19 cellular contexts compared by ENCODE assay signal in genomic region chr2:21924640-21925285, GRCh38.
DNase-seq lines count a peak whose midpoint lies in the region; ATAC-seq, FAIRE-seq and TF ChIP-seq lines count a peak whose summit lies in the region.
"Had no signal": no experiment of that assay in that cellular context is flagged by ENCODE, and none has a peak within 500 bp of the region (broad histone marks: within the 10 kb centered on the region; RNA-seq: fewer than 3 reads in every experiment).

No MANE protein-coding gene starts in this region.

- no peaks in the 10 kb centered on the region for H3K27me3 Mint-ChIP-seq in activated CD4-positive, alpha-beta memory T cell treated with anti-CD3 and anti-CD28 coated beads for 36 hours
- H3K27me3 Mint-ChIP-seq: activated naive CD4-positive, alpha-beta T cell treated with anti-CD3 and anti-CD28 coated beads, Interleukin-2, amount 10 ng/mL, durations not matched to agents 7 days and 5 days had no signal

- 13% methylated on average over 2 of the region's 2 CpGs for WGBS in A549 (ENCODE audit: missing lambda C conversion rate)

- H3K4me1 Mint-ChIP-seq in stimulated activated effector memory CD8-positive, alpha-beta T cell treated with anti-CD3 and anti-CD28 coated beads, Interleukin-12 subunit alpha, Interleukin-12 subunit beta, amount 100 ng/mL, for 72 hours: no peaks in the 10 kb centered on the region
- no peaks in the 10 kb centered on the region for H3K4me1 Mint-ChIP-seq in activated CD4-positive, alpha-beta memory T cell treated with anti-CD3 and anti-CD28 coated beads for 36 hours (ENCODE audit: low read depth)
- H3K4me1 Mint-ChIP-seq: activated naive CD4-positive, alpha-beta T cell treated with anti-CD3 and anti-CD28 coated beads, Interleukin-2, amount 10 ng/mL, durations not matched to agents 7 days and 5 days had no signal

- no peaks in the 10 kb centered on the region for H3K4me1 ChIP-seq in A549
- H3K4me1 ChIP-seq: thyroid gland had no signal

- no peak overlapping the region for H3K27ac ChIP-seq in A549
- H3K27ac ChIP-seq: cardiac muscle cell, epithelial cell of prostate, hepatocyte, KMS-11, skin epidermis, thyroid gland had no signal

- no peak overlapping the region for H3K4me2 ChIP-seq in A549
- H3K4me2 ChIP-seq: hepatocyte, KMS-11 had no signal

- CTCF ChIA-PET in A549 (lab: Yijun Ruan, JAX): no interaction called here
- CTCF ChIA-PET in activated CD4-positive, alpha-beta memory T cell treated with anti-CD3 and anti-CD28 coated beads for 36 hours (lab: Charles Lee): no interaction called here

- DNase-seq in A549 (ENCODE audit: low read depth in 1 of 2, low spot score in 1 of 2): no peak
- no peak for DNase-seq in stimulated activated effector memory CD8-positive, alpha-beta T cell treated with anti-CD3 and anti-CD28 coated beads, Interleukin-12 subunit alpha, Interleukin-12 subunit beta, amount 100 ng/mL, for 72 hours (ENCODE audit: low spot score in 2 of 2)
- DNase-seq in activated CD4-positive, alpha-beta memory T cell treated with anti-CD3 and anti-CD28 coated beads for 36 hours: no peak
- no peak for DNase-seq in activated CD4-positive, alpha-beta T cell treated with anti-CD3 and anti-CD28 coated beads for 1 hour
- DNase-seq: activated naive CD4-positive, alpha-beta T cell treated with anti-CD3 and anti-CD28 coated beads, Interleukin-2, amount 10 ng/mL, durations not matched to agents 7 days and 5 days; Calu3; NCI-H2081 treated with DMSO at 0.1 percent for 48 hours; thyroid gland had no signal

- H3K4me3 Mint-ChIP-seq in stimulated activated effector memory CD8-positive, alpha-beta T cell treated with anti-CD3 and anti-CD28 coated beads, Interleukin-12 subunit alpha, Interleukin-12 subunit beta, amount 100 ng/mL, for 72 hours: no peak overlapping the region
- H3K4me3 Mint-ChIP-seq in activated CD4-positive, alpha-beta memory T cell treated with anti-CD3 and anti-CD28 coated beads for 36 hours: no peak overlapping the region
- H3K4me3 Mint-ChIP-seq: activated naive CD4-positive, alpha-beta T cell treated with anti-CD3 and anti-CD28 coated beads, Interleukin-2, amount 10 ng/mL, durations not matched to agents 7 days and 5 days had no signal

- H3K9me3 ChIP-seq in A549: peaks cover 9% of the 10 kb centered on the region; the same call in 2 of the 3 replicates
- H3K9me3 ChIP-seq: thyroid gland had no signal

- POLR2A ChIA-PET in A549 (lab: Yijun Ruan, JAX): no interaction called here
- POLR2A ChIA-PET in activated CD4-positive, alpha-beta memory T cell treated with anti-CD3 and anti-CD28 coated beads for 36 hours (lab: Charles Lee): no interaction called here

- no peak overlapping the region for H3K27ac Mint-ChIP-seq in stimulated activated effector memory CD8-positive, alpha-beta T cell treated with anti-CD3 and anti-CD28 coated beads, Interleukin-12 subunit alpha, Interleukin-12 subunit beta, amount 100 ng/mL, for 72 hours
- no peak overlapping the region for H3K27ac Mint-ChIP-seq in activated CD4-positive, alpha-beta memory T cell treated with anti-CD3 and anti-CD28 coated beads for 36 hours
- H3K27ac Mint-ChIP-seq: activated naive CD4-positive, alpha-beta T cell treated with anti-CD3 and anti-CD28 coated beads, Interleukin-2, amount 10 ng/mL, durations not matched to agents 7 days and 5 days had no signal

- no peak for TF ChIP-seq CTCF in A549 (IDR thresholded peaks at IDR 0.05)

- TF ChIP-seq POLR2A in A549 (IDR thresholded peaks at IDR 0.05; ENCODE audit: low read length): no peak

- ATAC-seq in A549 (no peak), GM19463 (IDR thresholded peaks at IDR 0.05; ENCODE audit: unreplicated experiment) (peak; percentile 71), HG02852 (IDR thresholded peaks at IDR 0.05; ENCODE audit: unreplicated experiment) (peak; percentile 91), HG03460 (IDR thresholded peaks at IDR 0.05; ENCODE audit: unreplicated experiment) (peak; percentile 91), SK-N-SH treated with all-trans-retinoic acid at 6 μM for 48 hours (no peak)
- ATAC-seq in stimulated activated effector memory CD8-positive, alpha-beta T cell treated with anti-CD3 and anti-CD28 coated beads, Interleukin-12 subunit alpha, Interleukin-12 subunit beta, amount 100 ng/mL, for 72 hours: no peak
- ATAC-seq: Panc1 had no signal

- H3K4me3 ChIP-seq in A549: no peak overlapping the region
- H3K4me3 ChIP-seq: cardiac muscle cell, hepatocyte, skin epidermis, thyroid gland had no signal

- no peaks in the 10 kb centered on the region for H3K36me3 Mint-ChIP-seq in stimulated activated effector memory CD8-positive, alpha-beta T cell treated with anti-CD3 and anti-CD28 coated beads, Interleukin-12 subunit alpha, Interleukin-12 subunit beta, amount 100 ng/mL, for 72 hours
- H3K36me3 Mint-ChIP-seq in activated CD4-positive, alpha-beta memory T cell treated with anti-CD3 and anti-CD28 coated beads for 36 hours: no peaks in the 10 kb centered on the region
- H3K36me3 Mint-ChIP-seq: activated naive CD4-positive, alpha-beta T cell treated with anti-CD3 and anti-CD28 coated beads, Interleukin-2, amount 10 ng/mL, durations not matched to agents 7 days and 5 days had no signal

- no peak for FAIRE-seq in A549 (lab: Jason Lieb, UNC)
- FAIRE-seq: H54 had no signal

- intact Hi-C loops in activated CD4-positive, alpha-beta memory T cell treated with anti-CD3 and anti-CD28 coated beads for 36 hours (cut with micrococcal nuclease): no loop called here

- TF ChIP-seq EP300 in A549 (IDR thresholded peaks at IDR 0.05): no peak

- no peak for TF ChIP-seq RAD21 in A549 (conservative IDR thresholded peaks at IDR 0.05 in 1 of 2, IDR thresholded peaks at IDR 0.05 in 1 of 2)

- H3K9me3 Mint-ChIP-seq in stimulated activated effector memory CD8-positive, alpha-beta T cell treated with anti-CD3 and anti-CD28 coated beads, Interleukin-12 subunit alpha, Interleukin-12 subunit beta, amount 100 ng/mL, for 72 hours: peaks cover 17% of the 10 kb centered on the region
- H3K9me3 Mint-ChIP-seq in activated CD4-positive, alpha-beta memory T cell treated with anti-CD3 and anti-CD28 coated beads for 36 hours: peaks cover 32% of the 10 kb centered on the region

TF ChIP-seq in A549, 52 proteins besides CTCF, POLR2A, EP300 and RAD21:
- TF ChIP-seq HMGXB4 (CRISPR knock-in tag; IDR thresholded peaks at IDR 0.05; ENCODE audit: borderline replicate concordance): no peak
- no peak for TF ChIP-seq FOSL2 (IDR thresholded peaks at IDR 0.05)
- TF ChIP-seq FOSL2 (CRISPR knock-in tag; IDR thresholded peaks at IDR 0.05): 0 out of 2 replicates have a peak, but pooled peaks have one; percentile 7
- TF ChIP-seq ZNF302 (CRISPR knock-in tag; IDR thresholded peaks at IDR 0.05): no peak
- TF ChIP-seq POLR2AphosphoS2 (conservative IDR thresholded peaks at IDR 0.05; ENCODE audit: low read length): no peak
TF ChIP-seq in A549: peak in this region for 1.

TF ChIP-seq in SK-N-SH treated with all-trans-retinoic acid at 6 μM for 48 hours, 23 proteins besides CTCF, POLR2A, EP300 and RAD21:
- no peak for TF ChIP-seq TSHZ2 (CRISPR knock-in tag; IDR thresholded peaks at IDR 0.05)

Comparison
In these comparisons a context has a peak if more than half of its experiments do, and no peak if none do; other contexts are left out.
1. ATAC-seq: peak in GM19463 (single experiment), HG02852 (single experiment) and HG03460 (single experiment); none in A549 (0 of 2), stimulated activated effector memory CD8-positive, alpha-beta T cell treated with anti-CD3 and anti-CD28 coated beads, Interleukin-12 subunit alpha, Interleukin-12 subunit beta, amount 100 ng/mL, for 72 hours (single experiment) and SK-N-SH treated with all-trans-retinoic acid at 6 μM for 48 hours (single experiment).